In genomic region chr17:49575524-49576120, GRCh38 we compare ENCODE assay signal across 1 cellular context.
TF ChIP-seq lines count a peak whose summit lies in the region.

Gene NXPH3 (plus strand): TSS chr17:49575871. CDS start chr17:49576220, 349 bp downstream.

TF ChIP-seq in HepG2, 621 proteins besides CTCF, POLR2A, EP300 and RAD21 (continued from another document and continues in another):
- TF ChIP-seq, protein P1, sequence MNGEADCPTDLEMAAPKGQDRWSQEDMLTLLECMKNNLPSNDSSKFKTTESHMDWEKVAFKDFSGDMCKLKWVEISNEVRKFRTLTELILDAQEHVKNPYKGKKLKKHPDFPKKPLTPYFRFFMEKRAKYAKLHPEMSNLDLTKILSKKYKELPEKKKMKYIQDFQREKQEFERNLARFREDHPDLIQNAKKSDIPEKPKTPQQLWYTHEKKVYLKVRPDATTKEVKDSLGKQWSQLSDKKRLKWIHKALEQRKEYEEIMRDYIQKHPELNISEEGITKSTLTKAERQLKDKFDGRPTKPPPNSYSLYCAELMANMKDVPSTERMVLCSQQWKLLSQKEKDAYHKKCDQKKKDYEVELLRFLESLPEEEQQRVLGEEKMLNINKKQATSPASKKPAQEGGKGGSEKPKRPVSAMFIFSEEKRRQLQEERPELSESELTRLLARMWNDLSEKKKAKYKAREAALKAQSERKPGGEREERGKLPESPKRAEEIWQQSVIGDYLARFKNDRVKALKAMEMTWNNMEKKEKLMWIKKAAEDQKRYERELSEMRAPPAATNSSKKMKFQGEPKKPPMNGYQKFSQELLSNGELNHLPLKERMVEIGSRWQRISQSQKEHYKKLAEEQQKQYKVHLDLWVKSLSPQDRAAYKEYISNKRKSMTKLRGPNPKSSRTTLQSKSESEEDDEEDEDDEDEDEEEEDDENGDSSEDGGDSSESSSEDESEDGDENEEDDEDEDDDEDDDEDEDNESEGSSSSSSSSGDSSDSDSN (CRISPR knock-in tag; IDR thresholded peaks at IDR 0.05): 0 out of 2 replicates have a peak, but pooled peaks have one; percentile 17
- no peak for TF ChIP-seq ZBTB7B (CRISPR knock-in tag; IDR thresholded peaks at IDR 0.05)
- TF ChIP-seq ASH2L (IDR thresholded peaks at IDR 0.05; ENCODE audit: insufficient read length, low read depth, low read length): peak; percentile 3
- TF ChIP-seq ZNF3 (CRISPR knock-in tag; IDR thresholded peaks at IDR 0.05): no peak
- TF ChIP-seq TFDP2 (CRISPR knock-in tag; IDR thresholded peaks at IDR 0.05): peak; percentile 33; the same call in 1 of the 2 replicates
- TF ChIP-seq POLR2AphosphoS2 (IDR thresholded peaks at IDR 0.05; ENCODE audit: low read depth, low read length): no peak
- TF ChIP-seq ZNF224 (CRISPR knock-in tag; IDR thresholded peaks at IDR 0.05): no peak
- no peak for TF ChIP-seq NONO (IDR thresholded peaks at IDR 0.05)
- TF ChIP-seq NONO (CRISPR knock-in tag; conservative IDR thresholded peaks at IDR 0.05): no peak; the same call in 1 of the 2 replicates
- 0 out of 2 replicates have a peak, but pooled peaks have one; percentile 7 for TF ChIP-seq FOXO1 (CRISPR knock-in tag; IDR thresholded peaks at IDR 0.05)
- no peak for TF ChIP-seq ZNF24 (IDR thresholded peaks at IDR 0.05)
- TF ChIP-seq RARG (CRISPR knock-in tag; IDR thresholded peaks at IDR 0.05; ENCODE audit: low read depth): no peak
- TF ChIP-seq ZNF513 (CRISPR knock-in tag; conservative IDR thresholded peaks at IDR 0.05): no peak
- TF ChIP-seq, protein P2, sequence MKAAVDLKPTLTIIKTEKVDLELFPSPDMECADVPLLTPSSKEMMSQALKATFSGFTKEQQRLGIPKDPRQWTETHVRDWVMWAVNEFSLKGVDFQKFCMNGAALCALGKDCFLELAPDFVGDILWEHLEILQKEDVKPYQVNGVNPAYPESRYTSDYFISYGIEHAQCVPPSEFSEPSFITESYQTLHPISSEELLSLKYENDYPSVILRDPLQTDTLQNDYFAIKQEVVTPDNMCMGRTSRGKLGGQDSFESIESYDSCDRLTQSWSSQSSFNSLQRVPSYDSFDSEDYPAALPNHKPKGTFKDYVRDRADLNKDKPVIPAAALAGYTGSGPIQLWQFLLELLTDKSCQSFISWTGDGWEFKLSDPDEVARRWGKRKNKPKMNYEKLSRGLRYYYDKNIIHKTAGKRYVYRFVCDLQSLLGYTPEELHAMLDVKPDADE (CRISPR knock-in tag; IDR thresholded peaks at IDR 0.05): no peak
- TF ChIP-seq ARNT (IDR thresholded peaks at IDR 0.05): no peak
- TF ChIP-seq ADNP (CRISPR knock-in tag; IDR thresholded peaks at IDR 0.05): no peak
- TF ChIP-seq SAFB2 (CRISPR knock-in tag; IDR thresholded peaks at IDR 0.05; ENCODE audit: borderline replicate concordance, low read depth): no peak
- TF ChIP-seq ZNF331 (CRISPR knock-in tag; IDR thresholded peaks at IDR 0.05): no peak
- no peak for TF ChIP-seq HOXA9 (CRISPR knock-in tag; IDR thresholded peaks at IDR 0.05; ENCODE audit: borderline replicate concordance)
- TF ChIP-seq HMGXB4 (CRISPR knock-in tag; IDR thresholded peaks at IDR 0.05; ENCODE audit: borderline replicate concordance in 1 of 2, low read depth in 1 of 2): peak; percentile 31 to 52; a peak in 2 of 4 replicates
- TF ChIP-seq PHF5A (CRISPR knock-in tag; IDR thresholded peaks at IDR 0.05; ENCODE audit: low read depth, unreplicated experiment): no peak
- no peak for TF ChIP-seq SMYD3 (CRISPR knock-in tag; IDR thresholded peaks at IDR 0.05)
- TF ChIP-seq NR2F6 (IDR thresholded peaks at IDR 0.05): no peak
- no peak for TF ChIP-seq NR2F6 (CRISPR knock-in tag; IDR thresholded peaks at IDR 0.05)
- TF ChIP-seq, protein P3, sequence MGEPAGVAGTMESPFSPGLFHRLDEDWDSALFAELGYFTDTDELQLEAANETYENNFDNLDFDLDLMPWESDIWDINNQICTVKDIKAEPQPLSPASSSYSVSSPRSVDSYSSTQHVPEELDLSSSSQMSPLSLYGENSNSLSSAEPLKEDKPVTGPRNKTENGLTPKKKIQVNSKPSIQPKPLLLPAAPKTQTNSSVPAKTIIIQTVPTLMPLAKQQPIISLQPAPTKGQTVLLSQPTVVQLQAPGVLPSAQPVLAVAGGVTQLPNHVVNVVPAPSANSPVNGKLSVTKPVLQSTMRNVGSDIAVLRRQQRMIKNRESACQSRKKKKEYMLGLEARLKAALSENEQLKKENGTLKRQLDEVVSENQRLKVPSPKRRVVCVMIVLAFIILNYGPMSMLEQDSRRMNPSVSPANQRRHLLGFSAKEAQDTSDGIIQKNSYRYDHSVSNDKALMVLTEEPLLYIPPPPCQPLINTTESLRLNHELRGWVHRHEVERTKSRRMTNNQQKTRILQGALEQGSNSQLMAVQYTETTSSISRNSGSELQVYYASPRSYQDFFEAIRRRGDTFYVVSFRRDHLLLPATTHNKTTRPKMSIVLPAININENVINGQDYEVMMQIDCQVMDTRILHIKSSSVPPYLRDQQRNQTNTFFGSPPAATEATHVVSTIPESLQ (CRISPR knock-in tag; conservative IDR thresholded peaks at IDR 0.05): no peak
- no peak for TF ChIP-seq TMF1 (CRISPR knock-in tag; IDR thresholded peaks at IDR 0.05; ENCODE audit: low read depth)
- TF ChIP-seq ZNF670 (CRISPR knock-in tag; IDR thresholded peaks at IDR 0.05; ENCODE audit: borderline replicate concordance): peak; percentile 12; the same call in 1 of the 2 replicates
- no peak for TF ChIP-seq RCOR2 (CRISPR knock-in tag; IDR thresholded peaks at IDR 0.05)
- TF ChIP-seq TP53 (CRISPR knock-in tag; conservative IDR thresholded peaks at IDR 0.05): no peak
- no peak for TF ChIP-seq NCOR1 (IDR thresholded peaks at IDR 0.05; ENCODE audit: borderline replicate concordance, low read length)
- no peak for TF ChIP-seq ZBTB1 (CRISPR knock-in tag; IDR thresholded peaks at IDR 0.05; ENCODE audit: borderline replicate concordance)
- TF ChIP-seq ZGPAT (CRISPR knock-in tag; IDR thresholded peaks at IDR 0.05): no peak
- no peak for TF ChIP-seq GATAD2A (CRISPR knock-in tag; IDR thresholded peaks at IDR 0.05)
- no peak for TF ChIP-seq ARID4A (CRISPR knock-in tag; IDR thresholded peaks at IDR 0.05; ENCODE audit: borderline replicate concordance)
- 0 out of 2 replicates have a peak, but pooled peaks have one; percentile 13 for TF ChIP-seq MTA1 (CRISPR knock-in tag; IDR thresholded peaks at IDR 0.05; ENCODE audit: borderline replicate concordance)
- TF ChIP-seq ZNF549 (CRISPR knock-in tag; IDR thresholded peaks at IDR 0.05): no peak
- TF ChIP-seq ZNF280B (CRISPR knock-in tag; IDR thresholded peaks at IDR 0.05; ENCODE audit: borderline replicate concordance): no peak; the same call in 1 of the 2 replicates
- no peak for TF ChIP-seq NR2F1 (CRISPR knock-in tag; IDR thresholded peaks at IDR 0.05)
- TF ChIP-seq ZNF556 (CRISPR knock-in tag; IDR thresholded peaks at IDR 0.05; ENCODE audit: borderline replicate concordance): no peak
- TF ChIP-seq ARNT2 (CRISPR knock-in tag; IDR thresholded peaks at IDR 0.05; ENCODE audit: low read depth): no peak
- no peak for TF ChIP-seq IRF1 (CRISPR knock-in tag; IDR thresholded peaks at IDR 0.05; ENCODE audit: low read depth)
- TF ChIP-seq SRSF9 (IDR thresholded peaks at IDR 0.05; ENCODE audit: borderline replicate concordance, insufficient read depth, low read depth, low read length, poor library complexity, severe bottlenecking): no peak
- no peak for TF ChIP-seq ZNF614 (CRISPR knock-in tag; IDR thresholded peaks at IDR 0.05; ENCODE audit: borderline replicate concordance)
